ENCODE assay signal across 12 cellular contexts in genomic region chr2:27638023-27638637, GRCh38. TPM values are rescaled to one million over a fixed set of nuclear protein-coding genes. Genes with fewer than 3 reads are reported as not detected.
DNase-seq lines count a peak whose midpoint lies in the region; ATAC-seq and TF ChIP-seq lines count a peak whose summit lies in the region.
"Had no signal": no experiment of that assay in that cellular context is flagged by ENCODE, and none has a peak within 500 bp of the region (broad histone marks: within the 10 kb centered on the region; RNA-seq: fewer than 3 reads in every experiment).

No MANE protein-coding gene starts in this region.

- DNase-seq in CD4-positive, CD25-positive, alpha-beta regulatory T cell, result peak in 1 of 3 donors; percentile 17
- DNase-seq in IMR-90, result peak; percentile 94
- DNase-seq in amniotic epithelial cell (ENCODE audit: low read depth), result peak; percentile 87
- no peak for DNase-seq in naive thymus-derived CD4-positive, alpha-beta T cell
- no peak for DNase-seq in DMS79 (lab: John Stamatoyannopoulos, UW)
- no peak for DNase-seq in upper lobe of left lung
- DNase-seq in SKM-1 treated with dmso at 0.1 percent for 144 hours (lab: John Stamatoyannopoulos, UW; ENCODE audit: unreplicated experiment), result no peak
- DNase-seq in DMS 273 treated with DMSO at 0.1 percent for 48 hours (lab: John Stamatoyannopoulos, UW), result no peak
- DNase-seq: activated CD8-positive, alpha-beta memory T cell treated with anti-CD3 and anti-CD28 coated beads, Interleukin-2, amount 50 U/mL, for 48 hours; NCI-H1092 treated with DMSO at 0.1 percent for 48 hours; psoas muscle; thyroid gland had no signal

- H3K9me1 ChIP-seq in IMR-90 (ENCODE audit: insufficient read depth, low read length), result no peaks in the 10 kb centered on the region

- peak overlapping the region in 2 of 3 donors; percentile 27 to 78 for H3K27ac Mint-ChIP-seq in CD4-positive, CD25-positive, alpha-beta regulatory T cell
- peak overlapping the region in 3 of 9 donors; percentile 54 to 84 (median 68) for H3K27ac Mint-ChIP-seq in naive thymus-derived CD4-positive, alpha-beta T cell

- no peak overlapping the region for H3K18ac ChIP-seq in IMR-90 (ENCODE audit: low read depth, low read length)

- H3K36me3 Mint-ChIP-seq in CD4-positive, CD25-positive, alpha-beta regulatory T cell, result peaks cover 51% of the 10 kb centered on the region
- peaks cover 20 to 59% (median 41%) of the 10 kb centered on the region in 5 donors for H3K36me3 Mint-ChIP-seq in naive thymus-derived CD4-positive, alpha-beta T cell

- BruUV-seq in IMR-90 (replicated peaks; lab: Mats Ljungman, UMichigan), result no TSS peak

- no peak overlapping the region for H3K27ac ChIP-seq in CD4-positive, CD25-positive, alpha-beta regulatory T cell (ENCODE audit: insufficient read depth, low read length, poor library complexity, severe bottlenecking)
- H3K27ac ChIP-seq in IMR-90 (ENCODE audit: insufficient read depth, low read length), result no peak overlapping the region
- H3K27ac ChIP-seq in naive thymus-derived CD4-positive, alpha-beta T cell (ENCODE audit: low read depth, low read length), result no peak overlapping the region
- H3K27ac ChIP-seq in upper lobe of left lung, result no peak overlapping the region
- H3K27ac ChIP-seq: psoas muscle, thyroid gland had no signal

- peak overlapping the region; percentile 47 for H2BK5ac ChIP-seq in IMR-90 (ENCODE audit: low read depth, low read length, poor library complexity, severe bottlenecking)

- dilution Hi-C loops in IMR-90 (cut with HindIII; ENCODE audit: low sequenced_read_pairs, unreplicated experiment), result no loop called here

- H3K14ac ChIP-seq in IMR-90 (replicated peaks; ENCODE audit: low read depth, low read length), result no peak overlapping the region

- H3K56ac ChIP-seq in IMR-90 (ENCODE audit: extremely low read depth, insufficient read depth, low read length), result no peak overlapping the region

- H4K5ac ChIP-seq in IMR-90 (ENCODE audit: low read depth, low read length), result no peak overlapping the region

- no peak overlapping the region for H2BK15ac ChIP-seq in IMR-90 (ENCODE audit: low read depth, low read length)

- TF ChIP-seq EP300 in upper lobe of left lung (IDR thresholded peaks at IDR 0.05), result no peak

- H4K20me1 ChIP-seq in IMR-90 (ENCODE audit: insufficient read depth, low read length), result peaks cover 4% of the 10 kb centered on the region; the same call in 1 of the 2 replicates

- intact Hi-C loops in IMR-90 (cut with micrococcal nuclease), result no loop called here
- intact Hi-C loops in naive thymus-derived CD4-positive, alpha-beta T cell (cut with micrococcal nuclease), result no loop called here

- TF ChIP-seq CTCF in IMR-90 (conservative IDR thresholded peaks at IDR 0.05; ENCODE audit: low read depth, low read length) (no peak), upper lobe of left lung (IDR thresholded peaks at IDR 0.05) (no peak)

- no peaks in the 10 kb centered on the region for H3K27me3 ChIP-seq in CD4-positive, CD25-positive, alpha-beta regulatory T cell (ENCODE audit: control insufficient read depth, insufficient read depth, low read length)
- H3K27me3 ChIP-seq in IMR-90 (ENCODE audit: control insufficient read depth, insufficient read depth, low read length) (no peaks in the 10 kb centered on the region), upper lobe of left lung (no peaks in the 10 kb centered on the region)
- no peaks in the 10 kb centered on the region for H3K27me3 ChIP-seq in naive thymus-derived CD4-positive, alpha-beta T cell (ENCODE audit: control insufficient read depth in 2 of 2, insufficient read depth in 2 of 2, low read length in 2 of 2)
- H3K27me3 ChIP-seq: thyroid gland had no signal

- H3K27me3 Mint-ChIP-seq in CD4-positive, CD25-positive, alpha-beta regulatory T cell, result no peaks in the 10 kb centered on the region
- H3K27me3 Mint-ChIP-seq in naive thymus-derived CD4-positive, alpha-beta T cell, result no peaks in the 10 kb centered on the region

- H3K4me2 ChIP-seq in IMR-90 (ENCODE audit: low read depth, low read length), result no peak overlapping the region

- TF ChIP-seq POLR2A in IMR-90 (IDR thresholded peaks at IDR 0.05; ENCODE audit: low read depth, low read length) (no peak), upper lobe of left lung (IDR thresholded peaks at IDR 0.05) (no peak)

- H3K9me3 ChIP-seq in CD4-positive, CD25-positive, alpha-beta regulatory T cell (ENCODE audit: control insufficient read depth in 2 of 2, low read length in 2 of 2), result no peaks in the 10 kb centered on the region
- H3K9me3 ChIP-seq in IMR-90 (ENCODE audit: control insufficient read depth, insufficient read depth, low read length), result no peaks in the 10 kb centered on the region
- H3K9me3 ChIP-seq in naive thymus-derived CD4-positive, alpha-beta T cell (ENCODE audit: control insufficient read depth in 2 of 3, low read length in 3 of 3), result no peaks in the 10 kb centered on the region
- no peaks in the 10 kb centered on the region for H3K9me3 ChIP-seq in upper lobe of left lung
- H3K9me3 ChIP-seq: psoas muscle, thyroid gland had no signal

- in situ Hi-C loops in IMR-90 (cut with MboI; ENCODE audit: low sequenced_read_pairs), result no loop called here

- no peak for ATAC-seq in CD4-positive, CD25-positive, alpha-beta regulatory T cell (ENCODE audit: low read depth in 2 of 2)
- ATAC-seq in IMR-90 (ENCODE audit: low read depth) (peak; percentile 73), upper lobe of left lung (ENCODE audit: low FRiP score in 2 of 2) (no peak)
- peak; percentile 27 for ATAC-seq in naive thymus-derived CD4-positive, alpha-beta T cell
- ATAC-seq: psoas muscle had no signal

- H2AFZ ChIP-seq in IMR-90 (replicated peaks; ENCODE audit: low read length, poor library complexity), result no peak overlapping the region

- H3K36me3 ChIP-seq in CD4-positive, CD25-positive, alpha-beta regulatory T cell (ENCODE audit: control insufficient read depth, insufficient read depth, low read length), result peaks cover 93% of the 10 kb centered on the region
- peaks cover 37% of the 10 kb centered on the region for H3K36me3 ChIP-seq in IMR-90 (ENCODE audit: control insufficient read depth, insufficient read depth, low read length)
- H3K36me3 ChIP-seq in naive thymus-derived CD4-positive, alpha-beta T cell (ENCODE audit: control insufficient read depth in 2 of 3, insufficient read depth in 3 of 3, low read length in 3 of 3), result peaks cover 30 to 72% (median 37%) of the 10 kb centered on the region in 3 experiments
- H3K36me3 ChIP-seq in upper lobe of left lung, result peaks cover 38 to 100% (median 74%) of the 10 kb centered on the region in 4 donors

- no peak overlapping the region for H4K8ac ChIP-seq in IMR-90 (ENCODE audit: low read depth in 2 of 2, low read length in 2 of 2)

- H2AK5ac ChIP-seq in IMR-90 (ENCODE audit: low read depth, low read length), result no peak overlapping the region

- no peak overlapping the region for H4K91ac ChIP-seq in IMR-90 (ENCODE audit: insufficient read depth, low read depth, low read length)

- CTCF ChIA-PET in IMR-90 (lab: Yijun Ruan, JAX), result interaction anchor here (0.5 kb wide), 1 partner anchor 230 kb away, joined by 5 read pairs; no protein-coding TSS in a partner anchor
- CTCF ChIA-PET in naive thymus-derived CD4-positive, alpha-beta T cell (lab: Charles Lee), result no interaction called here

- POLR2A ChIA-PET in IMR-90 (lab: Charles Lee; ENCODE audit: unreplicated experiment), result no interaction called here
- POLR2A ChIA-PET in naive thymus-derived CD4-positive, alpha-beta T cell (lab: Charles Lee), result interaction anchor here (0.9 kb wide), 1 partner anchor 26 kb away, joined by 3 read pairs; the partner anchor contains the start of genes SLC4A1AP and SUPT7L

- H3K4me1 ChIP-seq in CD4-positive, CD25-positive, alpha-beta regulatory T cell (ENCODE audit: control insufficient read depth, insufficient read depth, low read length, poor library complexity, severe bottlenecking), result no peaks in the 10 kb centered on the region
- no peaks in the 10 kb centered on the region for H3K4me1 ChIP-seq in IMR-90 (ENCODE audit: control insufficient read depth, insufficient read depth, low read length)
- H3K4me1 ChIP-seq in naive thymus-derived CD4-positive, alpha-beta T cell (ENCODE audit: control insufficient read depth in 2 of 2, insufficient read depth in 2 of 2, low read length in 2 of 2), result peaks cover 0 to 13% of the 10 kb centered on the region in 2 donors
- H3K4me1 ChIP-seq in upper lobe of left lung, result no peaks in the 10 kb centered on the region
- H3K4me1 ChIP-seq: psoas muscle, thyroid gland had no signal

- no peak overlapping the region for H3K9ac ChIP-seq in IMR-90 (ENCODE audit: low read depth, low read length)

- no peak for TF ChIP-seq RAD21 in IMR-90 (IDR thresholded peaks at IDR 0.05; ENCODE audit: low read length)

- no peak overlapping the region for H3K4me3 Mint-ChIP-seq in CD4-positive, CD25-positive, alpha-beta regulatory T cell
- peak overlapping the region in 1 of 10 donors; percentile 72 for H3K4me3 Mint-ChIP-seq in naive thymus-derived CD4-positive, alpha-beta T cell

- no CpG with 5 or more reads among the region's 3 CpGs for WGBS in IMR-90 (ENCODE audit: extremely low coverage in 2 of 2, insufficient read length in 1 of 2), 2 experiments
- 84 to 88% methylated on average over 3 of the region's 3 CpGs for WGBS in upper lobe of left lung, 2 donors

- no peak overlapping the region for H3K23ac ChIP-seq in IMR-90 (ENCODE audit: low read depth, low read length)

- no peak overlapping the region for H3K4ac ChIP-seq in IMR-90 (ENCODE audit: low read depth, low read length)

- H3K79me1 ChIP-seq in IMR-90 (ENCODE audit: low read depth in 1 of 2, low read length in 2 of 2), result peaks cover 9 to 19% of the 10 kb centered on the region in 2 experiments; a peak in 3 of 4 replicates

- peaks cover 5 to 9% (median 7%) of the 10 kb centered on the region in 4 donors for H3K4me1 Mint-ChIP-seq in CD4-positive, CD25-positive, alpha-beta regulatory T cell
- peaks cover 0 to 18% (median 9%) of the 10 kb centered on the region in 7 donors for H3K4me1 Mint-ChIP-seq in naive thymus-derived CD4-positive, alpha-beta T cell

- H2BK20ac ChIP-seq in IMR-90 (ENCODE audit: low read depth, low read length), result no peak overlapping the region

- H2AK9ac ChIP-seq in IMR-90 (replicated peaks; ENCODE audit: low read depth, low read length, poor library complexity), result no peak overlapping the region

- H2BK120ac ChIP-seq in IMR-90 (ENCODE audit: low read depth, low read length), result no peak overlapping the region

- no peaks in the 10 kb centered on the region for H3K9me3 Mint-ChIP-seq in CD4-positive, CD25-positive, alpha-beta regulatory T cell
- peaks cover 0 to 1% (median 0%) of the 10 kb centered on the region in 11 donors for H3K9me3 Mint-ChIP-seq in naive thymus-derived CD4-positive, alpha-beta T cell

- no peak overlapping the region for H3K4me3 ChIP-seq in CD4-positive, CD25-positive, alpha-beta regulatory T cell (ENCODE audit: low read depth, low read length)
- H3K4me3 ChIP-seq in IMR-90 (ENCODE audit: insufficient read depth, low read depth, low read length), result no peak overlapping the region
- no peak overlapping the region for H3K4me3 ChIP-seq in naive thymus-derived CD4-positive, alpha-beta T cell (ENCODE audit: low read length)
- no peak overlapping the region for H3K4me3 ChIP-seq in upper lobe of left lung
- H3K4me3 ChIP-seq: psoas muscle, thyroid gland had no signal

RNA-seq across cellular contexts. Expression of gene GPN1, which starts 9.3 kb away (rescaled TPM):
- 27.8 TPM for total RNA-seq in CD4-positive, CD25-positive, alpha-beta regulatory T cell
- 10 to 100 TPM; 74.2 to 85.0 (median 76.4) TPM for polyA plus RNA-seq in CD4-positive, CD25-positive, alpha-beta regulatory T cell
- total RNA-seq in IMR-90 (2012; rRNA removed) (53.0 and 63.8 TPM in 2 replicates), upper lobe of left lung (10 to 100 TPM in 5 of 6 donors, 1 to 10 TPM in 1; 9.3 to 31.2 (median 21.6) TPM)
- 34.9 and 37.8 TPM in 2 replicates for polyA plus RNA-seq in IMR-90 (2012; rRNA removed)
- 15.2 and 19.7 TPM in 2 replicates for polyA plus RNA-seq in IMR-90 (2012; cell fraction: cytosol; rRNA removed)
- 6.3 and 28.2 TPM in 2 replicates for polyA plus RNA-seq in IMR-90 (2012; cell fraction: nucleus; rRNA removed; ENCODE audit: low replicate concordance)
- total RNA-seq in naive thymus-derived CD4-positive, alpha-beta T cell, result 10 to 100 TPM; 27.8 to 45.5 (median 28.9) TPM
- 10 to 100 TPM; 65.0 to 73.6 TPM for polyA plus RNA-seq in naive thymus-derived CD4-positive, alpha-beta T cell

RNA-seq across cellular contexts. Expression of gene CCDC121, which starts 9.3 kb away (rescaled TPM):
- total RNA-seq in CD4-positive, CD25-positive, alpha-beta regulatory T cell, result 0.79 TPM
- polyA plus RNA-seq in CD4-positive, CD25-positive, alpha-beta regulatory T cell, result 1 to 10 TPM in 2 of 4 donors, under 1 TPM in 2; 0.49 to 2.4 (median 0.96) TPM
- total RNA-seq in IMR-90 (2012; rRNA removed) (2.0 and 2.2 TPM in 2 replicates), upper lobe of left lung (1 to 10 TPM; 1.3 to 7.3 (median 3.6) TPM)
- polyA plus RNA-seq in IMR-90 (2012; rRNA removed), result 0.65 and 0.67 TPM in 2 replicates
- polyA plus RNA-seq in IMR-90 (2012; cell fraction: cytosol; rRNA removed), result 0.12 and 0.47 TPM in 2 replicates
- polyA plus RNA-seq in IMR-90 (2012; cell fraction: nucleus; rRNA removed; ENCODE audit: low replicate concordance), result 0.72 and 1.5 TPM in 2 replicates
- 1 to 10 TPM in 4 of 5 experiments, under 1 TPM in 1; 0.61 to 2.7 (median 1.9) TPM for total RNA-seq in naive thymus-derived CD4-positive, alpha-beta T cell
- polyA plus RNA-seq in naive thymus-derived CD4-positive, alpha-beta T cell, result 1 to 10 TPM; 1.7 to 2.1 TPM

RNA-seq across cellular contexts. Expression of gene SUPT7L, which starts 25.3 kb away (rescaled TPM):
- total RNA-seq in CD4-positive, CD25-positive, alpha-beta regulatory T cell, result 51.4 TPM
- polyA plus RNA-seq in CD4-positive, CD25-positive, alpha-beta regulatory T cell, result 10 to 100 TPM; 18.3 to 23.9 (median 20.9) TPM
- total RNA-seq in IMR-90 (2012; rRNA removed) (16.7 and 23.1 TPM in 2 replicates), upper lobe of left lung (10 to 100 TPM; 22.2 to 70.2 (median 25.0) TPM)
- polyA plus RNA-seq in IMR-90 (2012; rRNA removed), result 31.3 and 33.4 TPM in 2 replicates
- polyA plus RNA-seq in IMR-90 (2012; cell fraction: cytosol; rRNA removed), result 12.7 and 15.6 TPM in 2 replicates
- polyA plus RNA-seq in IMR-90 (2012; cell fraction: nucleus; rRNA removed; ENCODE audit: low replicate concordance), result 61.5 and 126 TPM in 2 replicates
- 10 to 100 TPM; 37.9 to 58.6 (median 46.5) TPM for total RNA-seq in naive thymus-derived CD4-positive, alpha-beta T cell
- 10 to 100 TPM; 19.0 to 20.7 TPM for polyA plus RNA-seq in naive thymus-derived CD4-positive, alpha-beta T cell

RNA-seq across cellular contexts. Expression of gene SLC4A1AP, which starts 25.6 kb away (rescaled TPM):
- 20.8 TPM for total RNA-seq in CD4-positive, CD25-positive, alpha-beta regulatory T cell
- polyA plus RNA-seq in CD4-positive, CD25-positive, alpha-beta regulatory T cell, result 10 to 100 TPM; 25.2 to 28.3 (median 26.7) TPM
- total RNA-seq in IMR-90 (2012; rRNA removed) (11.7 and 17.8 TPM in 2 replicates), upper lobe of left lung (10 to 100 TPM; 15.8 to 44.0 (median 21.6) TPM)
- 13.3 and 13.6 TPM in 2 replicates for polyA plus RNA-seq in IMR-90 (2012; rRNA removed)
- 4.5 and 5.5 TPM in 2 replicates for polyA plus RNA-seq in IMR-90 (2012; cell fraction: cytosol; rRNA removed)
- 8.7 and 10.3 TPM in 2 replicates for polyA plus RNA-seq in IMR-90 (2012; cell fraction: nucleus; rRNA removed; ENCODE audit: low replicate concordance)
- total RNA-seq in naive thymus-derived CD4-positive, alpha-beta T cell, result 10 to 100 TPM; 14.7 to 27.0 (median 23.2) TPM
- polyA plus RNA-seq in naive thymus-derived CD4-positive, alpha-beta T cell, result 10 to 100 TPM; 28.7 to 37.6 TPM

RNA-seq across cellular contexts. Expression of gene ZNF512, which starts 55.3 kb away (rescaled TPM):
- total RNA-seq in CD4-positive, CD25-positive, alpha-beta regulatory T cell, result 29.3 TPM
- 10 to 100 TPM; 29.3 to 47.8 (median 39.6) TPM for polyA plus RNA-seq in CD4-positive, CD25-positive, alpha-beta regulatory T cell
- total RNA-seq in IMR-90 (2012; rRNA removed) (32.2 and 56.5 TPM in 2 replicates), upper lobe of left lung (10 to 100 TPM; 19.5 to 74.4 (median 26.4) TPM)
- 17.0 and 25.8 TPM in 2 replicates for polyA plus RNA-seq in IMR-90 (2012; rRNA removed)
- polyA plus RNA-seq in IMR-90 (2012; cell fraction: cytosol; rRNA removed), result 4.5 and 7.7 TPM in 2 replicates
- polyA plus RNA-seq in IMR-90 (2012; cell fraction: nucleus; rRNA removed; ENCODE audit: low replicate concordance), result 5.6 and 47.4 TPM in 2 replicates
- total RNA-seq in naive thymus-derived CD4-positive, alpha-beta T cell, result 10 to 100 TPM; 26.6 to 64.6 (median 50.1) TPM
- 10 to 100 TPM; 43.4 to 48.6 TPM for polyA plus RNA-seq in naive thymus-derived CD4-positive, alpha-beta T cell

Comparison
In these comparisons a context has a peak if more than half of its experiments do, and no peak if none do; other contexts are left out.
1. ATAC-seq: peak in IMR-90 (single experiment) and naive thymus-derived CD4-positive, alpha-beta T cell (single experiment); none in CD4-positive, CD25-positive, alpha-beta regulatory T cell (0 of 2) and upper lobe of left lung (0 of 2).
2. DNase-seq: peak in IMR-90 (single experiment) and amniotic epithelial cell (single experiment); none in naive thymus-derived CD4-positive, alpha-beta T cell (0 of 9), DMS79 (single experiment), upper lobe of left lung (0 of 2), SKM-1 treated with dmso at 0.1 percent for 144 hours (single experiment) and DMS 273 treated with DMSO at 0.1 percent for 48 hours (single experiment).